In the genomic region with DNA sequence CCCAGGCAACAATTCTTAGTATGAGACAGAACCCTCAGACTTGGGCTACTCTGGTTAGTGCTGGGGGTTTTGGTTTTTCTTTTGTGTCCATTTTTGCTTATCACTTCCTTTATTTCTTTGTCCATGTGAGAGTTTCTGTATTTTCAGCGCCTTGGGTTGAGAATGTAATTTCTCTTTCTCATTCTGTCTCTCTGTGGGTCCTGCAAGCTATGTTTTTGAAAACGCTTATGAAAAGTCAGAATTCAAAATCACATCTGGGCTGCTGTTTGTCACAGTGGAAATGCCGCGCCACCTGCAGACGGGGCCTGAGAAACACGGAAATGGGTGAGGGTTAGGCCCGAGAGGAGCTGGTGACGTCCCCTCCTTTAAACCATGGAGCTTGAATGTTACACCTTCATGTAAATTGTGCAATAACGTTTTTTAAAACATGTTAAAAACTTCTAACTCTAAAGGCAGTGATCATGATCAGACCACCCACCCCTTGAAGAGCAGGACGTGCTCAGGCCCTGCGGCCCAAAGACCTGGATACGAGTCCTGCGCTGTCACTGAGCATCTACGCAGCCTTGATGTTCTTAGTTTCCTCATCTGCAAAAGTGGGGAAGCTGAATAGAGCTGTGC, we compare ENCODE assay signal across 1 cellular context.
TF ChIP-seq lines count a peak whose summit lies in the region.

No MANE protein-coding gene starts in this region.

TF ChIP-seq in H1, 55 proteins besides CTCF, POLR2A, EP300 and RAD21 (continued from another document):
- TF ChIP-seq CEBPB (IDR thresholded peaks at IDR 0.05; ENCODE audit: low read depth, low read length): no peak
- TF ChIP-seq TAF7 (optimal IDR thresholded peaks at IDR 0.05; ENCODE audit: borderline replicate concordance, low read depth, low read length): no peak
